ENCODE assay signal across 1 cellular context in the genomic region with DNA sequence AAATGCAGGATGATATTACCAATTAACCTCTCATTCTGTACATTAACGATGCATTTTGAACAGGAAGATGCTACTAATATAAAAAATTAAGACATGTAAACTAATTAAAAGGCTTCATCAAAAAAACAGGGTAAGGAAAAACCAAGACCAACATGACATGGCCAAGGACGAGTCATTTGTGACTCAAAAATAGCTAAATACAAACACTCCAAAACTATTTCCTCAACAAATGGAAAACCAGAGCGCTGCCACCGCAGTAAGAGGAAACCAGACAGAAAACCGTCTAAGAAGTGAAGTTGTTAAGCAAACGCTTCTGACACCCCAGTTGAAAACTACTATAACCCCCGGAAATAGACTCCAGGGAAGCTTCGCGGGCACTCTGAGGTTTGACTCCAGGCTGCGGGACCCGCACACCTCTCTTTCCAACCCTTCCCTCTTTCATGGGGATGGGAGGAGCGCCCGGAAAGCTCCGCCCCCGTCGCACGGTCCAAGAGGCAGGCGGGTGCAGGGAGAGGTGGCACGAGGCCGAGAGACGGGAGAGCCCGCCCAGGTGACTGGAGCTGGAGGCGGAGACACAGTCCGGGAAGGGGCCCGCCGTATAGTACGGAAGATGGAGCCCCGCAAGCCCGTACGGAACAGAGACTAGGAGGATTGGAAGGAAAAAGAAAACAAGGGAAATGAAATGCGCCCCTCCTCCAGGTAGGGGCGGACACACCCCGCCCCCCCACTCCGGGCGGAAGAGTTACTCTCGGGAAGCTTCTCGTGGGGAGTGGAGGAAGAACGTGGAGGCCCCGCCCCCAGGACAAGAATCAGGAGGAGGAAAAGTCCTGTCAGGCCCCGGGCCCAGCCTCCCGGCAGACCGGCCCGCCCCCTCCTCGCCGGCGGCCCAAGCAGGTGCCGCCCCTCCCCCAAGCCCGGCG.
TF ChIP-seq lines count a peak whose summit lies in the region.

No MANE protein-coding gene starts in this region.

TF ChIP-seq in HepG2, 621 proteins besides CTCF, POLR2A, EP300 and RAD21 (continued from another document and continues in another):
- TF ChIP-seq AHDC1 (CRISPR knock-in tag; IDR thresholded peaks at IDR 0.05; ENCODE audit: borderline replicate concordance), result no peak
- no peak for TF ChIP-seq RFX3 (CRISPR knock-in tag; IDR thresholded peaks at IDR 0.05)
- TF ChIP-seq REPIN1 (CRISPR knock-in tag; IDR thresholded peaks at IDR 0.05; ENCODE audit: borderline replicate concordance, low read depth), result no peak
- TF ChIP-seq, protein P1, sequence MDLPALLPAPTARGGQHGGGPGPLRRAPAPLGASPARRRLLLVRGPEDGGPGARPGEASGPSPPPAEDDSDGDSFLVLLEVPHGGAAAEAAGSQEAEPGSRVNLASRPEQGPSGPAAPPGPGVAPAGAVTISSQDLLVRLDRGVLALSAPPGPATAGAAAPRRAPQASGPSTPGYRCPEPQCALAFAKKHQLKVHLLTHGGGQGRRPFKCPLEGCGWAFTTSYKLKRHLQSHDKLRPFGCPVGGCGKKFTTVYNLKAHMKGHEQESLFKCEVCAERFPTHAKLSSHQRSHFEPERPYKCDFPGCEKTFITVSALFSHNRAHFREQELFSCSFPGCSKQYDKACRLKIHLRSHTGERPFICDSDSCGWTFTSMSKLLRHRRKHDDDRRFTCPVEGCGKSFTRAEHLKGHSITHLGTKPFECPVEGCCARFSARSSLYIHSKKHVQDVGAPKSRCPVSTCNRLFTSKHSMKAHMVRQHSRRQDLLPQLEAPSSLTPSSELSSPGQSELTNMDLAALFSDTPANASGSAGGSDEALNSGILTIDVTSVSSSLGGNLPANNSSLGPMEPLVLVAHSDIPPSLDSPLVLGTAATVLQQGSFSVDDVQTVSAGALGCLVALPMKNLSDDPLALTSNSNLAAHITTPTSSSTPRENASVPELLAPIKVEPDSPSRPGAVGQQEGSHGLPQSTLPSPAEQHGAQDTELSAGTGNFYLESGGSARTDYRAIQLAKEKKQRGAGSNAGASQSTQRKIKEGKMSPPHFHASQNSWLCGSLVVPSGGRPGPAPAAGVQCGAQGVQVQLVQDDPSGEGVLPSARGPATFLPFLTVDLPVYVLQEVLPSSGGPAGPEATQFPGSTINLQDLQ (CRISPR knock-in tag; IDR thresholded peaks at IDR 0.05), result no peak
- TF ChIP-seq CREB1 (IDR thresholded peaks at IDR 0.05), result no peak
- TF ChIP-seq CREB1 (CRISPR knock-in tag; IDR thresholded peaks at IDR 0.05), result no peak
- TF ChIP-seq, protein P2, sequence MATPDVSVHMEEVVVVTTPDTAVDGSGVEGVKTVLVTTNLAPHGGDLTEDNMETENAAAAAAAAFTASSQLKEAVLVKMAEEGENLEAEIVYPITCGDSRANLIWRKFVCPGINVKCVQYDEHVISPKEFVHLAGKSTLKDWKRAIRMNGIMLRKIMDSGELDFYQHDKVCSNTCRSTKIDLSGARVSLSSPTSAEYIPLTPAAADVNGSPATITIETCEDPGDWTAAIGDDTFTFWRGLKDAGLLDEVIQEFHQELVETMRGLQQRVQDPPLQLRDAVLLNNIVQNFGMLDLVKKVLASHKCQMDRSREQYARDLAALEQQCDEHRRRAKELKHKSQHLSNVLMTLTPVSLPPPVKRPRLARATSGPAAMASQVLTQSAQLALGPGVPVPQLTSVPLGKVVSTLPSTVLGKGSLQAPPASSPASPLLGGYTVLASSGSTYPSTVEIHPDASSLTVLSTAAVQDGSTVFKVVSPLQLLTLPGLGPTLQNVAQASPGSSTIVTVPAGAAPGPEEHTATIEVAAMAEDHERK (CRISPR knock-in tag; IDR thresholded peaks at IDR 0.05; ENCODE audit: low read depth), result no peak
- TF ChIP-seq ZNF513 (CRISPR knock-in tag; conservative IDR thresholded peaks at IDR 0.05), result no peak
- TF ChIP-seq MXD4 (CRISPR knock-in tag; IDR thresholded peaks at IDR 0.05), result peak; percentile 63; the same call in 1 of the 2 replicates
- no peak for TF ChIP-seq ZNF646 (CRISPR knock-in tag; IDR thresholded peaks at IDR 0.05)
- no peak for TF ChIP-seq TSC22D2 (CRISPR knock-in tag; IDR thresholded peaks at IDR 0.05; ENCODE audit: borderline replicate concordance)
- TF ChIP-seq ZNF562 (CRISPR knock-in tag; IDR thresholded peaks at IDR 0.05; ENCODE audit: borderline replicate concordance), result no peak
- no peak; the same call in none of the 2 replicates for TF ChIP-seq FOXP4 (CRISPR knock-in tag; IDR thresholded peaks at IDR 0.05)
- TF ChIP-seq GABPA (IDR thresholded peaks at IDR 0.05; ENCODE audit: low read depth, low read length), result peak; percentile 16; the same call in 1 of the 2 replicates
- TF ChIP-seq GABPA (CRISPR knock-in tag; IDR thresholded peaks at IDR 0.05; ENCODE audit: low read depth), result peak; percentile 70
- no peak for TF ChIP-seq ZNF343 (CRISPR knock-in tag; IDR thresholded peaks at IDR 0.05)
- peak; percentile 43; the same call in 1 of the 2 replicates for TF ChIP-seq MEF2D (CRISPR knock-in tag; IDR thresholded peaks at IDR 0.05)
- no peak for TF ChIP-seq ONECUT2 (CRISPR knock-in tag; IDR thresholded peaks at IDR 0.05)
- TF ChIP-seq, protein P3, sequence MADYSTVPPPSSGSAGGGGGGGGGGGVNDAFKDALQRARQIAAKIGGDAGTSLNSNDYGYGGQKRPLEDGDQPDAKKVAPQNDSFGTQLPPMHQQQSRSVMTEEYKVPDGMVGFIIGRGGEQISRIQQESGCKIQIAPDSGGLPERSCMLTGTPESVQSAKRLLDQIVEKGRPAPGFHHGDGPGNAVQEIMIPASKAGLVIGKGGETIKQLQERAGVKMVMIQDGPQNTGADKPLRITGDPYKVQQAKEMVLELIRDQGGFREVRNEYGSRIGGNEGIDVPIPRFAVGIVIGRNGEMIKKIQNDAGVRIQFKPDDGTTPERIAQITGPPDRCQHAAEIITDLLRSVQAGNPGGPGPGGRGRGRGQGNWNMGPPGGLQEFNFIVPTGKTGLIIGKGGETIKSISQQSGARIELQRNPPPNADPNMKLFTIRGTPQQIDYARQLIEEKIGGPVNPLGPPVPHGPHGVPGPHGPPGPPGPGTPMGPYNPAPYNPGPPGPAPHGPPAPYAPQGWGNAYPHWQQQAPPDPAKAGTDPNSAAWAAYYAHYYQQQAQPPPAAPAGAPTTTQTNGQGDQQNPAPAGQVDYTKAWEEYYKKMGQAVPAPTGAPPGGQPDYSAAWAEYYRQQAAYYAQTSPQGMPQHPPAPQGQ (CRISPR knock-in tag; IDR thresholded peaks at IDR 0.05; ENCODE audit: borderline replicate concordance), result no peak
